In the genomic region with DNA sequence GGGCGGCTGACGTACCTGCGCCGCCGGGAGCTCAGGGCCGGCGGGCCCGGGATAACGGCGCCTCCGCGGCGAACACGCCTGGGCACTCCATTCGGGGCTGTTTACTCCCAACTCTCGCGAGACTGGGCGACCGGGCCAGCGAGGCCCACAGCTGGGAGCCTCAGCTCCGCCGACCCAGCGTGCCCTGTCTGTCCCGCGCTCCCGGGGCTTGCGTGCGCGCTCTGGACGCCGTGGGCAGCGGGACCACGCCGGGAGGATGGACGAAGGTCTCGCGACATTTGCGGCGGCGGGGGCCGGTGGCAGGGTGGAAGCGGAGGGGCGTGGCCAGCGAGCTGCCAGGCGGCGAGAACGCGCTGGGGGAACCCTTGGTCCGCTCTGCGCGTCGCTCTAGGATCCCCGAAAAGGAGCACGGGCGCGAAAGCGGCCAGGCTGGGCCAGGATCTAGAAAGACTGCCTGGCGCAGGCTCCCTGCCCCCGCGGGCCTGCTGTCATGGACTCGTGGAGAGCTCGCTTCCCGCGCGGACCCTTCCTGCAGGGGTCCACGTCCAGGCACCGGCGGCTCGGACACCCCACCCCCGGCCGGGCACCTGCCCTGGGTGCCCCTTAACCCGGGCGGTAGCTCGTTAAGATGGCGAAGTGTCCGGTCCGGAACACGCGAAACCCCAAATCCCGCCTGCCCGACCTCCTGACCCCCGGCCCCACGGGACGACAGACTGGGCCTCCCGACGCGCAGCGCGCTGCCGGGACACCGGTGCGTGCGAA, we compare ENCODE assay signal across 8 cellular contexts. TPM values are rescaled to one million over a fixed set of nuclear protein-coding genes. Genes with fewer than 3 reads are reported as not detected.
DNase-seq lines count a peak whose midpoint lies in the region; ATAC-seq and TF ChIP-seq lines count a peak whose summit lies in the region.

A gene (minus strand): TSS at position 223 of the 762 bp plus-strand sequence. CDS start 15,159 bp downstream, outside the sequence.

- no peaks in the 10 kb centered on the region for H3K9me3 ChIP-seq in thymus (ENCODE audit: control insufficient read depth)

- H3K4me1 Mint-ChIP-seq in activated naive CD8-positive, alpha-beta T cell (ENCODE audit: low read depth), result peaks cover 28% of the 10 kb centered on the region
- H3K4me1 Mint-ChIP-seq in glutamatergic neuron (ENCODE audit: low read depth, unreplicated experiment) (peaks cover 6% of the 10 kb centered on the region), osteocyte (ENCODE audit: unreplicated experiment) (peaks cover 23% of the 10 kb centered on the region)

- no peak for TF ChIP-seq CTCF in GM10248 (IDR thresholded peaks at IDR 0.05; ENCODE audit: control extremely low read depth, extremely low read depth, low read depth, missing control alignments)
- TF ChIP-seq CTCF in glutamatergic neuron (IDR thresholded peaks at IDR 0.05; ENCODE audit: partially characterized antibody, unreplicated experiment), result no peak
- TF ChIP-seq CTCF in osteocyte (IDR thresholded peaks at IDR 0.05), result no peak

- H3K27me3 Mint-ChIP-seq in activated naive CD8-positive, alpha-beta T cell, result no peaks in the 10 kb centered on the region
- H3K27me3 Mint-ChIP-seq in glutamatergic neuron (ENCODE audit: unreplicated experiment) (peaks cover 4% of the 10 kb centered on the region), osteocyte (ENCODE audit: unreplicated experiment) (no peaks in the 10 kb centered on the region)

- H3K27me3 ChIP-seq in thymus (ENCODE audit: control insufficient read depth, insufficient read depth), result no peaks in the 10 kb centered on the region

- under 1% methylated on average over 93 of the region's 93 CpGs for WGBS in thymus

- peak; percentile 88 for ATAC-seq in HG02623 (IDR thresholded peaks at IDR 0.05; ENCODE audit: unreplicated experiment)

- CTCF ChIA-PET in GM10248 (lab: Yijun Ruan, JAX), result interaction anchor here (0.9 to 4.7 kb wide), 17 partner anchors 10 to 390 kb away, joined by 3 to 35 read pairs (median 4); a partner anchor contains a TSS

- H3K36me3 ChIP-seq in thymus (ENCODE audit: control insufficient read depth, insufficient read depth), result no peaks in the 10 kb centered on the region

- H3K27ac ChIP-seq in thymus (ENCODE audit: low read depth), result peak within 1 kb of the TSS; percentile 98

- peak within 1 kb of the TSS; percentile 96 for H3K4me3 Mint-ChIP-seq in activated naive CD8-positive, alpha-beta T cell
- H3K4me3 Mint-ChIP-seq in glutamatergic neuron (ENCODE audit: unreplicated experiment) (peak within 1 kb of the TSS; percentile 98), osteocyte (ENCODE audit: unreplicated experiment) (peak within 1 kb of the TSS; percentile 90)

- H3K4me1 ChIP-seq in thymus (ENCODE audit: control insufficient read depth, insufficient read depth, low read length), result peaks cover 8% of the 10 kb centered on the region

- peak within 1 kb of the TSS; percentile 97 for H3K4me3 ChIP-seq in thymus (ENCODE audit: low read length)

- H3K27ac Mint-ChIP-seq in activated naive CD8-positive, alpha-beta T cell, result peak within 1 kb of the TSS; percentile 93
- H3K27ac Mint-ChIP-seq in glutamatergic neuron (ENCODE audit: unreplicated experiment), result peak within 1 kb of the TSS; percentile 98
- H3K27ac Mint-ChIP-seq in osteocyte (ENCODE audit: unreplicated experiment), result peak within 1 kb of the TSS; percentile 95

- H3K9me3 Mint-ChIP-seq in activated naive CD8-positive, alpha-beta T cell (ENCODE audit: low read depth), result no peaks in the 10 kb centered on the region
- H3K9me3 Mint-ChIP-seq in glutamatergic neuron (ENCODE audit: unreplicated experiment), result peaks cover 16% of the 10 kb centered on the region
- H3K9me3 Mint-ChIP-seq in osteocyte (ENCODE audit: unreplicated experiment), result no peaks in the 10 kb centered on the region

- DNase-seq in GM10248 (ENCODE audit: extremely low spot score), result peak; percentile 97
- peak; percentile 96 for DNase-seq in NCI-H1092 treated with DMSO at 0.1 percent for 48 hours (lab: John Stamatoyannopoulos, UW)
- DNase-seq in SKM-1 (lab: John Stamatoyannopoulos, UW; ENCODE audit: unreplicated experiment), result peak; percentile 93
- peak; percentile 99 for DNase-seq in glutamatergic neuron
- peak; percentile 100 for DNase-seq in osteocyte (ENCODE audit: extremely low spot score, unreplicated experiment)

- POLR2A ChIA-PET in GM10248 (lab: Yijun Ruan, JAX), result interaction anchor here (0.5 to 1.5 kb wide), 4 partner anchors 22 to 87 kb away, joined by 3 to 5 read pairs (median 4); a partner anchor contains a TSS

- no peaks in the 10 kb centered on the region for H3K36me3 Mint-ChIP-seq in activated naive CD8-positive, alpha-beta T cell
- no peaks in the 10 kb centered on the region for H3K36me3 Mint-ChIP-seq in glutamatergic neuron (ENCODE audit: unreplicated experiment)
- H3K36me3 Mint-ChIP-seq in osteocyte (ENCODE audit: unreplicated experiment), result peaks cover 3% of the 10 kb centered on the region

RNA-seq across cellular contexts. Expression of the gene that starts here (rescaled TPM):
- total RNA-seq in glutamatergic neuron (ENCODE audit: unreplicated experiment) (105 TPM), osteocyte (130 and 136 TPM in 2 replicates)
- polyA plus RNA-seq in thymus, result 65.6 TPM

Comparison
In these comparisons a context has a peak if more than half of its experiments do, and no peak if none do; other contexts are left out.
1. Peak in every context shown above with its lines: DNase-seq, ATAC-seq, H3K4me3 ChIP-seq and H3K27ac ChIP-seq.